In genomic region chr11:119729581-119730346, GRCh38 we compare ENCODE assay signal across 8 cellular contexts. TPM values are rescaled to one million over a fixed set of nuclear protein-coding genes. Genes with fewer than 3 reads are reported as not detected.
DNase-seq lines count a peak whose midpoint lies in the region; ATAC-seq and TF ChIP-seq lines count a peak whose summit lies in the region.

No MANE protein-coding gene starts in this region.

- H3K27ac Mint-ChIP-seq in activated CD8-positive, alpha-beta memory T cell treated with anti-CD3 and anti-CD28 coated beads, Interleukin-2, amount 10 ng/mL, durations not matched to agents 7 days and 5 days, result no peak overlapping the region

- peaks cover 69% of the 10 kb centered on the region for H3K27me3 Mint-ChIP-seq in activated CD8-positive, alpha-beta memory T cell treated with anti-CD3 and anti-CD28 coated beads, Interleukin-2, amount 10 ng/mL, durations not matched to agents 7 days and 5 days

- no peaks in the 10 kb centered on the region for H3K9me3 Mint-ChIP-seq in activated CD8-positive, alpha-beta memory T cell treated with anti-CD3 and anti-CD28 coated beads, Interleukin-2, amount 10 ng/mL, durations not matched to agents 7 days and 5 days (ENCODE audit: low read depth)

- ATAC-seq in activated CD8-positive, alpha-beta memory T cell treated with anti-CD3 and anti-CD28 coated beads, Interleukin-2, amount 10 ng/mL, durations not matched to agents 7 days and 5 days, result peak; percentile 40
- peak; percentile 14 for ATAC-seq in HG02943 (IDR thresholded peaks at IDR 0.05; ENCODE audit: low read depth, unreplicated experiment)
- ATAC-seq in SK-N-SH treated with all-trans-retinoic acid at 6 μM for 48 hours, result peak; percentile 80

- H3K27ac ChIP-seq in epithelial cell of prostate, result peak overlapping the region; percentile 85

- peaks cover 12% of the 10 kb centered on the region for H3K4me1 Mint-ChIP-seq in activated CD8-positive, alpha-beta memory T cell treated with anti-CD3 and anti-CD28 coated beads, Interleukin-2, amount 10 ng/mL, durations not matched to agents 7 days and 5 days

- CTCF ChIA-PET in activated CD8-positive, alpha-beta memory T cell treated with anti-CD3 and anti-CD28 coated beads, Interleukin-2, amount 10 ng/mL, durations not matched to agents 7 days and 5 days (lab: Charles Lee), result interaction anchor here (0.5 to 4.1 kb wide), 38 partner anchors 9 to 439 kb away, joined by 3 to 83 read pairs (median 4); no protein-coding TSS in a partner anchor

- H3K36me3 Mint-ChIP-seq in activated CD8-positive, alpha-beta memory T cell treated with anti-CD3 and anti-CD28 coated beads, Interleukin-2, amount 10 ng/mL, durations not matched to agents 7 days and 5 days, result no peaks in the 10 kb centered on the region

- H3K4me3 Mint-ChIP-seq in activated CD8-positive, alpha-beta memory T cell treated with anti-CD3 and anti-CD28 coated beads, Interleukin-2, amount 10 ng/mL, durations not matched to agents 7 days and 5 days, result peak overlapping the region; percentile 20

- DNase-seq in activated CD8-positive, alpha-beta memory T cell treated with anti-CD3 and anti-CD28 coated beads, Interleukin-2, amount 10 ng/mL, durations not matched to agents 7 days and 5 days, result no peak
- DNase-seq in activated CD8-positive, alpha-beta memory T cell treated with anti-CD3 and anti-CD28 coated beads, Interleukin-2, amount 50 U/mL, for 4 hours, result no peak
- no peak for DNase-seq in epithelial cell of prostate (ENCODE audit: low read depth, low spot score)
- peak; percentile 56 for DNase-seq in mucosa of gallbladder (ENCODE audit: low spot score)
- peak; percentile 83 for DNase-seq in ureter (ENCODE audit: low spot score)
- DNase-seq in NCI-H2171 treated with DMSO at 0.1 percent for 48 hours (lab: John Stamatoyannopoulos, UW), result no peak

TF ChIP-seq in SK-N-SH treated with all-trans-retinoic acid at 6 μM for 48 hours, 23 proteins besides CTCF, POLR2A, EP300 and RAD21:
- TF ChIP-seq TCF4 (CRISPR knock-in tag; IDR thresholded peaks at IDR 0.05; ENCODE audit: borderline replicate concordance) (no peak), ZFP3 (CRISPR knock-in tag; IDR thresholded peaks at IDR 0.05) (0 out of 2 replicates have a peak, but pooled peaks have one; percentile 37), SNAI2 (CRISPR knock-in tag; IDR thresholded peaks at IDR 0.05) (0 out of 2 replicates have a peak, but pooled peaks have one; percentile 47), CSDC2 (CRISPR knock-in tag; IDR thresholded peaks at IDR 0.05) (no peak), CREB5 (CRISPR knock-in tag; IDR thresholded peaks at IDR 0.05; ENCODE audit: low read depth) (no peak), TSHZ2 (CRISPR knock-in tag; IDR thresholded peaks at IDR 0.05) (0 out of 2 replicates have a peak, but pooled peaks have one; percentile 48), TOX (CRISPR knock-in tag; IDR thresholded peaks at IDR 0.05; ENCODE audit: borderline replicate concordance) (no peak), ZFP30 (CRISPR knock-in tag; IDR thresholded peaks at IDR 0.05) (no peak)

RNA-seq across cellular contexts. Expression of gene NECTIN1, which starts 0.8 kb away (rescaled TPM):
- total RNA-seq in activated CD8-positive, alpha-beta memory T cell treated with anti-CD3 and anti-CD28 coated beads, Interleukin-2, amount 10 ng/mL, durations not matched to agents 7 days and 5 days, result under 1 TPM; 0.53 to 0.98 TPM
- total RNA-seq in mucosa of gallbladder (13.2 TPM), ureter (232 TPM)

Comparison
In these comparisons a context has a peak if more than half of its experiments do, and no peak if none do; other contexts are left out.
1. ATAC-seq: peak in every context shown above with its lines; median percentile 80 in SK-N-SH treated with all-trans-retinoic acid at 6 μM for 48 hours; 40 in activated CD8-positive, alpha-beta memory T cell treated with anti-CD3 and anti-CD28 coated beads, Interleukin-2, amount 10 ng/mL, durations not matched to agents 7 days and 5 days; 14 in HG02943.
2. DNase-seq: peak in mucosa of gallbladder (single experiment) and ureter (single experiment); none in activated CD8-positive, alpha-beta memory T cell treated with anti-CD3 and anti-CD28 coated beads, Interleukin-2, amount 10 ng/mL, durations not matched to agents 7 days and 5 days (single experiment), activated CD8-positive, alpha-beta memory T cell treated with anti-CD3 and anti-CD28 coated beads, Interleukin-2, amount 50 U/mL, for 4 hours (single experiment), epithelial cell of prostate (single experiment) and NCI-H2171 treated with DMSO at 0.1 percent for 48 hours (single experiment).
3. RNA of gene NECTIN1, which starts 0.8 kb away (total RNA-seq): 232 TPM in ureter (single experiment); 13.2 TPM in mucosa of gallbladder (single experiment) and 0.53 to 0.98 TPM in activated CD8-positive, alpha-beta memory T cell treated with anti-CD3 and anti-CD28 coated beads, Interleukin-2, amount 10 ng/mL, durations not matched to agents 7 days and 5 days; every median in the first group is over 10 times any median in the second.